In the genomic region with DNA sequence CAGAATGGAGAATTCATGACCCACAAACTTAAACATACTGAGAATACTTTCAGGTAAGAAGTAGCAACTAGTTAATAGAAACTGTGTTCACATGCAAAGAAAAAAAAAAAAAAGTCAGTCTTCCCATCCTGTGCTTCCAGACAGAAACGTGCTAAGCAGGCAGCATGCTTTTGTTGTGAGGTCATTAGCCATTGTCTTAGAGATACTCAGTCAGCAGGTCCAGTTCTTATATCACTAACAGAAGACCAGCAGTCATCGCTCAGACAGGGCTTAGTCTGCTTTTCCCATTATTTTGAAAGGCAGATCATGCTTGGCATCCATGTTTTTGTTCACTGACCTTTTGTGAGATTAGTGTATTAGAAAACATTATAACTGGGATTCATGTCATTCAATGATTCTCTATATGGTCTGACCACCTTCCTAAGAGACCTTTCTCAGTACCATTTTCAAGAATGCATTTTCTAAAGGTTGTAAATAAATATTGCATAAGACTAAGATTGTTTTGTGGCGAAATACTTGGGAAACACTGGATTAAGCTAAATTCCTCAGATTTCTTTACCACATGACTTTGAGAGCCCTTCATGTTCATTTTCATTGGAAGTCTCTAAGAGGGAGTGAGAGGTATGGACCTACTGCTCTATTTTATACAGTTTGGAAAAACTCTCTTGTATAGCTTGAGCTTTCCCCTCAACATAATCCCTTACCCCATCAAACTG, we compare ENCODE assay signal across 12 cellular contexts. TPM values are rescaled to one million over a fixed set of nuclear protein-coding genes. Genes with fewer than 3 reads are reported as not detected.
A peak's percentile ranks its signal among the peaks of the same experiment; 100 is the strongest.
DNase-seq lines count a peak whose midpoint lies in the region; ATAC-seq and TF ChIP-seq lines count a peak whose summit lies in the region.
"Had no signal": no experiment of that assay in that cellular context is flagged by ENCODE, and none has a peak within 500 bp of the region (broad histone marks: within the 10 kb centered on the region; RNA-seq: fewer than 3 reads in every experiment).

No MANE protein-coding gene starts in this region.

- DNase-seq in heart right ventricle (peak in 1 of 2 donors; percentile 22), cardiac septum (ENCODE audit: low spot score) (no peak), chondrocyte (ENCODE audit: low spot score) (no peak), left lobe of liver (ENCODE audit: low spot score) (no peak), aorta (no peak), DMS114 treated with DMSO at 0.1 percent for 48 hours (lab: John Stamatoyannopoulos, UW; ENCODE audit: unreplicated experiment) (no peak), HEK293T (ENCODE audit: extremely low spot score) (no peak)
- DNase-seq: activated T-cell treated with anti-CD3 and anti-CD28 coated beads for 4 hours; effector CD8-positive, alpha-beta T cell; NCI-H1092 had no signal

- H3K36me3 ChIP-seq in heart right ventricle (peaks cover 0 to 84% (median 8%) of the 10 kb centered on the region in 9 donors), aorta (ENCODE audit: control insufficient read depth in 1 of 2, insufficient read depth in 2 of 2, low read length in 1 of 2) (peaks cover 2 to 4% of the 10 kb centered on the region in 2 donors)

- CTCF ChIA-PET in HEK293T (lab: Yijun Ruan, JAX): interaction anchor here (0.6 to 1.7 kb wide), 3 partner anchors 10 to 308 kb away, joined by 3 read pairs; no protein-coding TSS in a partner anchor

- H3K9me3 ChIP-seq in heart right ventricle (no peaks in the 10 kb centered on the region), aorta (ENCODE audit: control insufficient read depth, low read length) (no peaks in the 10 kb centered on the region)

- POLR2A ChIA-PET in HEK293T (lab: Yijun Ruan, JAX): interaction anchor here (1.2 kb wide), 1 partner anchor 45 kb away, joined by 3 read pairs; a partner anchor contains a TSS

- H3K36me3 Mint-ChIP-seq in chondrocyte (ENCODE audit: low read depth): peaks cover 70% of the 10 kb centered on the region

- H3K4me1 Mint-ChIP-seq in chondrocyte (ENCODE audit: low read depth): peaks cover 84% of the 10 kb centered on the region

- H3K27ac Mint-ChIP-seq in chondrocyte (ENCODE audit: unreplicated experiment): peak overlapping the region; percentile 100

- ATAC-seq in heart right ventricle (peak in 6 of 8 donors; percentile 29 to 75 (median 66)), left lobe of liver (peak; percentile 14), aorta (ENCODE audit: low FRiP score) (no peak), GM19351 (IDR thresholded peaks at IDR 0.05; ENCODE audit: unreplicated experiment) (no peak)

- H3K4me1 ChIP-seq in heart right ventricle (peaks cover 0 to 44% (median 35%) of the 10 kb centered on the region in 9 donors), aorta (ENCODE audit: control insufficient read depth in 1 of 2, insufficient read depth in 2 of 2, low read length in 2 of 2) (peaks cover 3 to 6% of the 10 kb centered on the region in 2 donors)

- H3K27me3 ChIP-seq in heart right ventricle (no peaks in the 10 kb centered on the region), aorta (ENCODE audit: control insufficient read depth in 1 of 2, insufficient read depth in 2 of 2, low read length in 1 of 2) (no peaks in the 10 kb centered on the region)

- H3K4me3 Mint-ChIP-seq in chondrocyte (ENCODE audit: unreplicated experiment): no peak overlapping the region
- H3K4me3 Mint-ChIP-seq: neural crest cell had no signal

- H3K4me3 ChIP-seq in heart right ventricle: no peak overlapping the region
- H3K4me3 ChIP-seq in aorta (ENCODE audit: low read length in 2 of 2): no peak overlapping the region

- H3K27me3 Mint-ChIP-seq in chondrocyte (ENCODE audit: low read depth): no peaks in the 10 kb centered on the region

- TF ChIP-seq CTCF in heart right ventricle (IDR thresholded peaks at IDR 0.05) (no peak), chondrocyte (IDR thresholded peaks at IDR 0.05) (no peak)

- 54% methylated on average over 3 of the region's 3 CpGs for WGBS in heart right ventricle, 2 donors
- 49 to 50% methylated on average over 3 of the region's 3 CpGs for WGBS in aorta, 2 donors

- H3K27ac ChIP-seq in heart right ventricle (peak overlapping the region in 5 of 10 donors; percentile 3 to 62 (median 5)), aorta (ENCODE audit: low read depth in 1 of 2, low read length in 2 of 2) (peak overlapping the region; percentile 76 to 79)

- intact Hi-C loops in heart right ventricle (cut with DNase I) (loop anchor here in 4 of 10 donors (5.0 to 10.0 kb wide), 5 partner anchors 164 to 254 kb away; a partner anchor contains a TSS), cardiac septum (cut with DNase I) (loop anchor here (5.0 kb wide), 1 partner anchor 254 kb away; no protein-coding TSS in a partner anchor), aorta (cut with DNase I) (no loop called here)

- H3K9me3 Mint-ChIP-seq in chondrocyte (ENCODE audit: low read depth): no peaks in the 10 kb centered on the region
- H3K9me3 Mint-ChIP-seq: neural crest cell had no signal

TF ChIP-seq in HEK293T, 16 proteins besides CTCF, POLR2A, EP300 and RAD21:
- TF ChIP-seq L3MBTL2 (conservative IDR thresholded peaks at IDR 0.05): no peak
- no peak for TF ChIP-seq HDGF (IDR thresholded peaks at IDR 0.05; ENCODE audit: borderline replicate concordance)
- no peak for TF ChIP-seq SUZ12 (IDR thresholded peaks at IDR 0.05)
- TF ChIP-seq, protein P1, sequence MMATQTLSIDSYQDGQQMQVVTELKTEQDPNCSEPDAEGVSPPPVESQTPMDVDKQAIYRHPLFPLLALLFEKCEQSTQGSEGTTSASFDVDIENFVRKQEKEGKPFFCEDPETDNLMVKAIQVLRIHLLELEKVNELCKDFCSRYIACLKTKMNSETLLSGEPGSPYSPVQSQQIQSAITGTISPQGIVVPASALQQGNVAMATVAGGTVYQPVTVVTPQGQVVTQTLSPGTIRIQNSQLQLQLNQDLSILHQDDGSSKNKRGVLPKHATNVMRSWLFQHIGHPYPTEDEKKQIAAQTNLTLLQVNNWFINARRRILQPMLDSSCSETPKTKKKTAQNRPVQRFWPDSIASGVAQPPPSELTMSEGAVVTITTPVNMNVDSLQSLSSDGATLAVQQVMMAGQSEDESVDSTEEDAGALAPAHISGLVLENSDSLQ (IDR thresholded peaks at IDR 0.05): no peak
- no peak for TF ChIP-seq FOXK2 (IDR thresholded peaks at IDR 0.05)
- no peak for TF ChIP-seq TARDBP (IDR thresholded peaks at IDR 0.05)
- TF ChIP-seq LEF1 (IDR thresholded peaks at IDR 0.05; ENCODE audit: borderline replicate concordance): no peak
- TF ChIP-seq ELF4 (IDR thresholded peaks at IDR 0.05): no peak
- TF ChIP-seq FOXA1 (IDR thresholded peaks at IDR 0.05): no peak
- TF ChIP-seq SP1 (IDR thresholded peaks at IDR 0.05): no peak
- TF ChIP-seq ARNT (IDR thresholded peaks at IDR 0.05): no peak
- no peak for TF ChIP-seq BHLHE40 (IDR thresholded peaks at IDR 0.05; ENCODE audit: borderline replicate concordance)
- TF ChIP-seq ZNF384 (IDR thresholded peaks at IDR 0.05): no peak

RNA-seq across cellular contexts. Expression of a gene that starts 45.0 kb away (rescaled TPM):
- total RNA-seq in heart right ventricle (1 to 10 TPM in 8 of 10 donors, under 1 TPM in 2; 0.64 to 2.6 (median 1.3) TPM), cardiac septum (1.4 TPM), chondrocyte (0.30 to 0.94 TPM (median 0.69 TPM) in 3 replicates), left lobe of liver (2.1 TPM), aorta (1 to 10 TPM; 2.5 to 8.8 TPM)
- polyA plus RNA-seq in heart right ventricle (under 1 TPM; 0.88 to 0.95 TPM), aorta (1 to 10 TPM; 2.6 to 3.7 TPM)

Comparison
In these comparisons a context has a peak if more than half of its experiments do, and no peak if none do; other contexts are left out.
1. ATAC-seq: peak in heart right ventricle (6 of 8) and left lobe of liver (single experiment); none in aorta (single experiment) and GM19351 (single experiment).